ENCODE assay signal across 9 cellular contexts in genomic region chr2:159515482-159515881, GRCh38.
A peak's percentile ranks its signal among the peaks of the same experiment; 100 is the strongest.
DNase-seq lines count a peak whose midpoint lies in the region; ATAC-seq and TF ChIP-seq lines count a peak whose summit lies in the region.
"Had no signal": no experiment of that assay in that cellular context is flagged by ENCODE, and none has a peak within 500 bp of the region (broad histone marks: within the 10 kb centered on the region; RNA-seq: fewer than 3 reads in every experiment).

No MANE protein-coding gene starts in this region.

- ATAC-seq in activated CD4-positive, alpha-beta T cell treated with anti-CD3 and anti-CD28 coated beads for 36 hours = no peak
- ATAC-seq in HG02588 (IDR thresholded peaks at IDR 0.05; ENCODE audit: unreplicated experiment) (no peak), HG03196 (IDR thresholded peaks at IDR 0.05; ENCODE audit: unreplicated experiment) (no peak)

- intact Hi-C loops in activated CD4-positive, alpha-beta T cell treated with anti-CD3 and anti-CD28 coated beads for 36 hours (cut with DNase I, micrococcal nuclease) = loop anchor here (5.0 kb wide), 3 partner anchors 197 to 1653 kb away; partner anchors contain the start of gene MARCHF7 (in 1 of the 2)
- intact Hi-C loops in activated CD4-positive, alpha-beta memory T cell treated with anti-CD3 and anti-CD28 coated beads for 36 hours (cut with micrococcal nuclease) = loop anchor here (10.0 kb wide), 1 partner anchor 389 kb away; the partner anchor contains the start of gene LY75
- intact Hi-C loops in left ventricle myocardium inferior (cut with micrococcal nuclease) (no loop called here), stomach (cut with DNase I; ENCODE audit: low total_unique reads) (no loop called here)

- TF ChIP-seq POLR2A in stomach (IDR thresholded peaks at IDR 0.05) = no peak

- peak overlapping the region; percentile 88 for H3K27ac Mint-ChIP-seq in activated CD4-positive, alpha-beta T cell treated with anti-CD3 and anti-CD28 coated beads for 36 hours
- peak overlapping the region; percentile 59 for H3K27ac Mint-ChIP-seq in activated CD4-positive, alpha-beta memory T cell treated with anti-CD3 and anti-CD28 coated beads for 36 hours

- peak overlapping the region; percentile 76 for H3K27ac ChIP-seq in left ventricle myocardium inferior (replicated peaks)
- H3K27ac ChIP-seq in stomach = peak overlapping the region in 2 of 5 donors; percentile 68 to 83
- H3K27ac ChIP-seq: BLaER1 had no signal

- H3K9me3 ChIP-seq in left ventricle myocardium inferior (replicated peaks) = no peaks in the 10 kb centered on the region
- no peaks in the 10 kb centered on the region for H3K9me3 ChIP-seq in stomach

- no peaks in the 10 kb centered on the region for H3K27me3 ChIP-seq in left ventricle myocardium inferior (ENCODE audit: low read depth)
- H3K27me3 ChIP-seq in stomach = no peaks in the 10 kb centered on the region
- H3K27me3 ChIP-seq: BLaER1 had no signal

- CTCF ChIA-PET in activated CD4-positive, alpha-beta T cell treated with anti-CD3 and anti-CD28 coated beads for 36 hours (lab: Charles Lee) = no interaction called here
- CTCF ChIA-PET in activated CD4-positive, alpha-beta memory T cell treated with anti-CD3 and anti-CD28 coated beads for 36 hours (lab: Charles Lee) = interaction anchor here (1.1 to 1.4 kb wide), 2 partner anchors 196 to 363 kb away, joined by 3 to 4 read pairs; no protein-coding TSS in a partner anchor

- no peak for DNase-seq in activated CD4-positive, alpha-beta T cell treated with anti-CD3 and anti-CD28 coated beads for 36 hours
- DNase-seq in activated CD4-positive, alpha-beta T cell treated with anti-CD3 and anti-CD28 coated beads for 1 hour = no peak
- DNase-seq in activated CD4-positive, alpha-beta memory T cell treated with anti-CD3 and anti-CD28 coated beads for 36 hours = no peak
- no peak for DNase-seq in left ventricle myocardium inferior
- no peak for DNase-seq in stomach
- no peak for DNase-seq in OCI-M2 (lab: John Stamatoyannopoulos, UW; ENCODE audit: unreplicated experiment)

- TF ChIP-seq CTCF in left ventricle myocardium inferior (IDR thresholded peaks at IDR 0.05; ENCODE audit: borderline replicate concordance) (no peak), stomach (IDR thresholded peaks at IDR 0.05) (no peak)

- POLR2A ChIA-PET in activated CD4-positive, alpha-beta T cell treated with anti-CD3 and anti-CD28 coated beads for 36 hours (lab: Charles Lee) = interaction anchor here (0.6 kb wide), 2 partner anchors 57 to 240 kb away, joined by 3 read pairs; no protein-coding TSS in a partner anchor
- POLR2A ChIA-PET in activated CD4-positive, alpha-beta memory T cell treated with anti-CD3 and anti-CD28 coated beads for 36 hours (lab: Charles Lee) = no interaction called here

- 55 to 78% (median 66%) methylated on average over 1 of the region's 1 CpG for WGBS in stomach, 5 donors

- H3K27me3 Mint-ChIP-seq in activated CD4-positive, alpha-beta T cell treated with anti-CD3 and anti-CD28 coated beads for 36 hours = no peaks in the 10 kb centered on the region
- H3K27me3 Mint-ChIP-seq in activated CD4-positive, alpha-beta memory T cell treated with anti-CD3 and anti-CD28 coated beads for 36 hours = no peaks in the 10 kb centered on the region

- no peaks in the 10 kb centered on the region for H3K9me3 Mint-ChIP-seq in activated CD4-positive, alpha-beta T cell treated with anti-CD3 and anti-CD28 coated beads for 36 hours (ENCODE audit: low read depth)
- H3K9me3 Mint-ChIP-seq in activated CD4-positive, alpha-beta memory T cell treated with anti-CD3 and anti-CD28 coated beads for 36 hours = no peaks in the 10 kb centered on the region

- TF ChIP-seq EP300 in stomach (IDR thresholded peaks at IDR 0.05) = no peak

- no peaks in the 10 kb centered on the region for H3K36me3 ChIP-seq in left ventricle myocardium inferior
- no peaks in the 10 kb centered on the region for H3K36me3 ChIP-seq in stomach
- H3K36me3 ChIP-seq: BLaER1 had no signal

- H3K4me3 ChIP-seq in left ventricle myocardium inferior (peak overlapping the region; percentile 65), stomach (peak overlapping the region in 3 of 4 donors; percentile 27 to 43 (median 37))
- H3K4me3 ChIP-seq: BLaER1 had no signal

- H3K4me1 ChIP-seq in left ventricle myocardium inferior = peaks cover 65% of the 10 kb centered on the region
- H3K4me1 ChIP-seq in stomach = peaks cover 8 to 68% (median 45%) of the 10 kb centered on the region in 4 donors

- peak overlapping the region; percentile 69 for H3K4me3 Mint-ChIP-seq in activated CD4-positive, alpha-beta T cell treated with anti-CD3 and anti-CD28 coated beads for 36 hours
- H3K4me3 Mint-ChIP-seq in activated CD4-positive, alpha-beta memory T cell treated with anti-CD3 and anti-CD28 coated beads for 36 hours = peak overlapping the region; percentile 68

- peaks cover 3% of the 10 kb centered on the region for H3K36me3 Mint-ChIP-seq in activated CD4-positive, alpha-beta T cell treated with anti-CD3 and anti-CD28 coated beads for 36 hours (ENCODE audit: low read depth)
- no peaks in the 10 kb centered on the region for H3K36me3 Mint-ChIP-seq in activated CD4-positive, alpha-beta memory T cell treated with anti-CD3 and anti-CD28 coated beads for 36 hours

- peaks cover 19% of the 10 kb centered on the region for H3K4me1 Mint-ChIP-seq in activated CD4-positive, alpha-beta T cell treated with anti-CD3 and anti-CD28 coated beads for 36 hours
- peaks cover 27% of the 10 kb centered on the region for H3K4me1 Mint-ChIP-seq in activated CD4-positive, alpha-beta memory T cell treated with anti-CD3 and anti-CD28 coated beads for 36 hours (ENCODE audit: low read depth)

Comparison
In these comparisons a context has a peak if more than half of its experiments do, and no peak if none do; other contexts are left out.
1. intact Hi-C loops: an anchor here in activated CD4-positive, alpha-beta T cell treated with anti-CD3 and anti-CD28 coated beads for 36 hours (5.0 kb wide) and activated CD4-positive, alpha-beta memory T cell treated with anti-CD3 and anti-CD28 coated beads for 36 hours (10.0 kb wide); none called in left ventricle myocardium inferior and stomach.